24 cellular contexts compared by ENCODE assay signal in genomic region chr1:221473392-221473791, GRCh38.
"Had no signal": no experiment of that assay in that cellular context is flagged by ENCODE, and none has a peak within 500 bp of the region (broad histone marks: within the 10 kb centered on the region; RNA-seq: fewer than 3 reads in every experiment).

No MANE protein-coding gene starts in this region.

- H3K4me3 Mint-ChIP-seq: effector memory CD8-positive, alpha-beta T cell; mesothelial cell of epicardium; naive B cell; nephron; stimulated activated effector memory CD8-positive, alpha-beta T cell treated with anti-CD3 and anti-CD28 coated beads, Interleukin-12 subunit alpha, Interleukin-12 subunit beta, amount 100 ng/mL, for 72 hours had no signal

- H3K4me1 ChIP-seq: left lung, prostate gland, thyroid gland, vagina had no signal

- DNase-seq: cortex of kidney; effector memory CD8-positive, alpha-beta T cell; erythroblast; esophagus squamous epithelium; foreskin melanocyte; glutamatergic neuron; left lung; mesenchymal stem cell; mucosa of descending colon; naive B cell; nucleus accumbens; sigmoid colon; stimulated activated CD4-positive, alpha-beta T cell treated with anti-CD3 and anti-CD28 coated beads, Interleukin-2, amount 100 ng/mL, for 24 hours; stimulated activated CD4-positive, alpha-beta T cell treated with anti-CD3 and anti-CD28 coated beads, Interleukin-4, amount 100 ng/mL, for 24 hours; stimulated activated naive CD4-positive, alpha-beta T cell treated with Interleukin-2 at 50 U/mL for 16 hours; stomach; thyroid gland; trophoblast cell had no signal

- H3K27ac Mint-ChIP-seq: effector memory CD8-positive, alpha-beta T cell; mesothelial cell of epicardium; stimulated activated effector memory CD8-positive, alpha-beta T cell treated with anti-CD3 and anti-CD28 coated beads, Interleukin-12 subunit alpha, Interleukin-12 subunit beta, amount 100 ng/mL, for 72 hours had no signal

- H3K27ac ChIP-seq: esophagus squamous epithelium, left lung, prostate gland, right atrium auricular region, sigmoid colon, stomach, thyroid gland, vagina had no signal

- H3K4me3 ChIP-seq: esophagus squamous epithelium, left lung, mucosa of descending colon, prostate gland, right atrium auricular region, sigmoid colon, stomach, thyroid gland, vagina had no signal

- H3K9me3 ChIP-seq: esophagus squamous epithelium, mucosa of descending colon, prostate gland, sigmoid colon, thyroid gland, vagina had no signal

- H3K36me3 Mint-ChIP-seq: mesothelial cell of epicardium; naive B cell; stimulated activated effector memory CD8-positive, alpha-beta T cell treated with anti-CD3 and anti-CD28 coated beads, Interleukin-12 subunit alpha, Interleukin-12 subunit beta, amount 100 ng/mL, for 72 hours had no signal

- H3K9me3 Mint-ChIP-seq: effector memory CD8-positive, alpha-beta T cell; stimulated activated effector memory CD8-positive, alpha-beta T cell treated with anti-CD3 and anti-CD28 coated beads, Interleukin-12 subunit alpha, Interleukin-12 subunit beta, amount 100 ng/mL, for 72 hours had no signal

- H3K27me3 ChIP-seq: esophagus squamous epithelium, left lung, sigmoid colon, thyroid gland, vagina had no signal

- H3K36me3 ChIP-seq: esophagus squamous epithelium, left lung, prostate gland, right atrium auricular region, sigmoid colon, stomach, thyroid gland, vagina had no signal

- H3K4me1 Mint-ChIP-seq: stimulated activated effector memory CD8-positive, alpha-beta T cell treated with anti-CD3 and anti-CD28 coated beads, Interleukin-12 subunit alpha, Interleukin-12 subunit beta, amount 100 ng/mL, for 72 hours had no signal

- ATAC-seq: effector memory CD8-positive, alpha-beta T cell; left lung; mucosa of descending colon; stimulated activated effector memory CD8-positive, alpha-beta T cell treated with anti-CD3 and anti-CD28 coated beads, Interleukin-12 subunit alpha, Interleukin-12 subunit beta, amount 100 ng/mL, for 72 hours had no signal
